15 cellular contexts compared by ENCODE assay signal in the genomic region with DNA sequence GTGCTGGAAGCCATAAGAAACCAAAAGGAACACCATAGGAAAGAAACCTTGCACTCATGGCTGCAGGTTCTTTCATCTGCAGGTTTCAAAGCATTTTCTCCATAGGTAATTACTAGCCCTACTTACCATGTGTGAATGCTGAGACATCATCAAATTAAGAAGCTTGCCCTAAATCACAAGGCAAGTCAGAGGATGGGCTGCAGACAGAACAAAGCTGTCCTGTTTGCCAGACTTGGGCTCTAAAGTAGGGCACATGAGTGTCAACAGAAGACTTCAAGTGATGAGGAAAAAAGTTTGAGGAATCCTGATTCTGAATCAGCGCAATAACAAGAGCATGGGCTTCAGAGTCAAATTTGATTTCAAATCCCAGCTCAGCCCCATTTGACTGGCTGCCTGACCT. TPM values are rescaled to one million over a fixed set of nuclear protein-coding genes. Genes with fewer than 3 reads are reported as not detected.
A peak's percentile ranks its signal among the peaks of the same experiment; 100 is the strongest.
DNase-seq lines count a peak whose midpoint lies in the region; FAIRE-seq lines count a peak whose summit lies in the region.
"Had no signal": no experiment of that assay in that cellular context is flagged by ENCODE, and none has a peak within 500 bp of the region (broad histone marks: within the 10 kb centered on the region; RNA-seq: fewer than 3 reads in every experiment).

No MANE protein-coding gene starts in this region.

- no peaks in the 10 kb centered on the region for H3K4me1 ChIP-seq in mesenchymal stem cell (ENCODE audit: control insufficient read depth, insufficient read depth, low read depth, low read length)

- no peak overlapping the region for H3K4ac ChIP-seq in mesenchymal stem cell (ENCODE audit: low read depth in 1 of 2, low read length in 2 of 2)

- H3K79me1 ChIP-seq in mesenchymal stem cell (replicated peaks; ENCODE audit: low read length, poor library complexity, severe bottlenecking), result no peaks in the 10 kb centered on the region

- H3K14ac ChIP-seq in mesenchymal stem cell (ENCODE audit: low read length in 2 of 2), result no peak overlapping the region

- H3K36me3 ChIP-seq in mesenchymal stem cell (ENCODE audit: control insufficient read depth in 1 of 2, insufficient read depth in 2 of 2, low read depth in 1 of 2, low read length in 2 of 2), result no peaks in the 10 kb centered on the region
- H3K36me3 ChIP-seq: BLaER1 treated with 17β-estradiol and CSF1 and Interleukin-3, amounts not matched to agents 10 nM and 100 nM had no signal

- no peaks in the 10 kb centered on the region for H3K27me3 ChIP-seq in mesenchymal stem cell (ENCODE audit: control insufficient read depth in 1 of 2, insufficient read depth in 1 of 2, low read length in 2 of 2)
- H3K27me3 ChIP-seq: BLaER1 treated with 17β-estradiol and CSF1 and Interleukin-3, amounts not matched to agents 10 nM and 100 nM had no signal

- H3K23ac ChIP-seq in mesenchymal stem cell (ENCODE audit: low read length in 2 of 2), result no peak overlapping the region

- H2BK5ac ChIP-seq in mesenchymal stem cell (ENCODE audit: low read depth, low read length, poor library complexity, severe bottlenecking), result no peak overlapping the region

- H3K4me2 ChIP-seq in mesenchymal stem cell (ENCODE audit: low read length, poor library complexity, severe bottlenecking), result no peak overlapping the region

- no peak overlapping the region for H2BK15ac ChIP-seq in mesenchymal stem cell (ENCODE audit: low read depth, poor library complexity, severe bottlenecking)

- 100% methylated on average over 1 of the region's 1 CpG for WGBS in mesenchymal stem cell

- H2BK120ac ChIP-seq in mesenchymal stem cell (ENCODE audit: low read depth, low read length), result no peak overlapping the region

- no peak overlapping the region for H2AK5ac ChIP-seq in mesenchymal stem cell (ENCODE audit: low read length, severe bottlenecking)

- no peak overlapping the region for H2BK12ac ChIP-seq in mesenchymal stem cell (ENCODE audit: low read length in 2 of 2)

- no peaks in the 10 kb centered on the region for H3K9me3 ChIP-seq in mesenchymal stem cell (ENCODE audit: control insufficient read depth, low read length)
- H3K9me3 ChIP-seq: BLaER1 treated with 17β-estradiol and CSF1 and Interleukin-3, amounts not matched to agents 10 nM and 100 nM had no signal

- no peak overlapping the region for H2AFZ ChIP-seq in mesenchymal stem cell (ENCODE audit: low read depth, low read length)
- H2AFZ ChIP-seq: GM23248 had no signal

- DNase-seq in GM19239 (ENCODE audit: insufficient read length, low spot score) (no peak), caudate nucleus (lab: John Stamatoyannopoulos, UW) (peak in 1 of 61 donors; percentile 9), globus pallidus (ENCODE audit: low spot score) (peak; percentile 59), pons (ENCODE audit: low spot score) (peak; percentile 70), AG08395 (ENCODE audit: low spot score) (no peak), SHP77 treated with DMSO at 0.1 percent for 48 hours (lab: John Stamatoyannopoulos, UW) (no peak), activated T-cell treated with anti-CD3 and anti-CD28 coated beads for 4 hours (no peak), mesenchymal stem cell (no peak)
- DNase-seq: CD4-positive, CD25-positive, alpha-beta regulatory T cell; DMS53; GF-D8; GM23248 had no signal

- H4K8ac ChIP-seq in mesenchymal stem cell (ENCODE audit: low read length), result no peak overlapping the region

- no peak overlapping the region for H3K4me3 ChIP-seq in mesenchymal stem cell (ENCODE audit: insufficient read depth in 1 of 2, low read depth in 1 of 2, low read length in 2 of 2)
- H3K4me3 ChIP-seq: BLaER1 treated with 17β-estradiol and CSF1 and Interleukin-3, amounts not matched to agents 10 nM and 100 nM; GM23248 had no signal

- H3K18ac ChIP-seq in mesenchymal stem cell (ENCODE audit: low read depth in 1 of 2, low read length in 2 of 2), result no peak overlapping the region

- peak overlapping the region; percentile 97 for H3K27ac ChIP-seq in caudate nucleus (ENCODE audit: low read depth, low read length)
- H3K27ac ChIP-seq in mesenchymal stem cell (ENCODE audit: low read length, poor library complexity, severe bottlenecking), result no peak overlapping the region
- H3K27ac ChIP-seq: 22Rv1; BLaER1 treated with 17β-estradiol and CSF1 and Interleukin-3, amounts not matched to agents 10 nM and 100 nM; GM23248 had no signal

- no peak overlapping the region for H4K91ac ChIP-seq in mesenchymal stem cell (ENCODE audit: low read length)

- H3K9ac ChIP-seq in mesenchymal stem cell (ENCODE audit: low read length), result no peak overlapping the region
- H3K9ac ChIP-seq: BLaER1 treated with 17β-estradiol and CSF1 and Interleukin-3, amounts not matched to agents 10 nM and 100 nM; GM23248 had no signal

- FAIRE-seq in GM19239 (lab: Jason Lieb, UNC), result peak; percentile 26
- FAIRE-seq: H54 had no signal

RNA-seq across cellular contexts. Expression of gene EPS15, which starts 5.8 kb away (rescaled TPM):
- polyA plus RNA-seq in mesenchymal stem cell (2013, experiment 1 of 2), result 42.9 TPM
- polyA plus RNA-seq in mesenchymal stem cell (2013, experiment 2 of 2), result 41.3 TPM

Comparison
In these comparisons a context has a peak if more than half of its experiments do, and no peak if none do; other contexts are left out.
1. DNase-seq: peak in globus pallidus (single experiment) and pons (single experiment); none in GM19239 (single experiment), AG08395 (single experiment), SHP77 treated with DMSO at 0.1 percent for 48 hours (single experiment), activated T-cell treated with anti-CD3 and anti-CD28 coated beads for 4 hours (single experiment) and mesenchymal stem cell (single experiment).